ENCODE assay signal across 12 cellular contexts in the genomic region with DNA sequence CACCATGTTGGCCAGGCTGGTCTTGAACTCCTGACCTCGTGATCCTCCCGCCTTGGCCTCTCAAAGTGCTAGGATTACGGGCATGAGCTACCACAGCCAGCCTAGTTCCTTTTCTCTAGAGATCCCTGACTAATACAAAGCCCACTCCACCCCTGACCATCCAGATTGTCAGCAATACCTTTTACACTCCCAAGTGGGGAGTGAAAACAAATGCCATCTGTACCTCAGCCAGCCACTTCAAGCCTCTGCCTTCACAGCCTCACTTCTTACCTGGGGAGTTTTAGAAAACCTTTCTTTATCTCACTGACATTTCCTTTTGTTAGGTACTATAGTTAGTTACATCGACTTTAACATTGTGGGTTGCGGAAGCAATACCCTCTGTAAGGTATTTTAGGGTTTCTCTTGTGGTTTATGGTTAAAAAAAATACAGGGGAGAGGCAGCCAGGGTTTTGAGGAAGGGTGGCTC. TPM values are rescaled to one million over a fixed set of nuclear protein-coding genes. Genes with fewer than 3 reads are reported as not detected.
DNase-seq lines count a peak whose midpoint lies in the region; ATAC-seq lines count a peak whose summit lies in the region.
"Had no signal": no experiment of that assay in that cellular context is flagged by ENCODE, and none has a peak within 500 bp of the region (broad histone marks: within the 10 kb centered on the region; RNA-seq: fewer than 3 reads in every experiment).

No MANE protein-coding gene starts in this region.

- peak; percentile 39 for ATAC-seq in GM18873 (IDR thresholded peaks at IDR 0.05; ENCODE audit: low FRiP score, unreplicated experiment)
- peak; percentile 31 for ATAC-seq in HG02973 (IDR thresholded peaks at IDR 0.05; ENCODE audit: unreplicated experiment)
- peak; percentile 36 to 73 (median 42) for ATAC-seq in T-cell (replicated peaks in 1 of 4)
- no peak for ATAC-seq in activated CD4-positive, CD25-positive, alpha-beta regulatory T cell treated with anti-CD3 and anti-CD28 coated beads, Interleukin-2, amount 50 U/mL, for 24 hours

- POLR2A ChIA-PET in T-cell (lab: Charles Lee) = interaction anchor here in 1 of 2 donors (0.7 kb wide), 1 partner anchor 11 kb away, joined by 4 read pairs; no protein-coding TSS in a partner anchor

- DNase-seq in T-cell (peak in 1 of 34 experiments; percentile 3), NCI-H1048 (lab: John Stamatoyannopoulos, UW) (no peak), anterior cingulate cortex (lab: John Stamatoyannopoulos, UW) (no peak), NAMALWA (ENCODE audit: low spot score) (no peak)
- DNase-seq: DND-41 had no signal

- H3K36me3 ChIP-seq in BLaER1 = no peaks in the 10 kb centered on the region; the same call in 1 of the 2 replicates
- H3K36me3 ChIP-seq: SJSA1 had no signal

- H4K20me1 ChIP-seq in BLaER1 = peaks cover 60% of the 10 kb centered on the region

- peaks cover 99% of the 10 kb centered on the region for H3K4me1 ChIP-seq in BLaER1

- no peaks in the 10 kb centered on the region for H3K9me3 ChIP-seq in BLaER1
- H3K9me3 ChIP-seq: adrenal gland, SJSA1 had no signal

- no peaks in the 10 kb centered on the region for H3K27me3 Mint-ChIP-seq in T-cell
- H3K27me3 Mint-ChIP-seq: progenitor cell of endocrine pancreas had no signal

- H3K27me3 ChIP-seq in BLaER1 = no peaks in the 10 kb centered on the region
- H3K27me3 ChIP-seq: adrenal gland, SJSA1 had no signal

- peaks cover 12% of the 10 kb centered on the region for H3K36me3 Mint-ChIP-seq in T-cell

- H3K4me3 Mint-ChIP-seq in T-cell = peak overlapping the region in 1 of 3 donors; percentile 70

- no peaks in the 10 kb centered on the region for H3K9me3 Mint-ChIP-seq in T-cell

- no peak overlapping the region for H3K4me3 ChIP-seq in BLaER1
- H3K4me3 ChIP-seq: adrenal gland, SJSA1 had no signal

- peak overlapping the region; percentile 31; the same call in 1 of the 2 replicates for H3K27ac ChIP-seq in BLaER1
- H3K27ac ChIP-seq: adrenal gland, SJSA1 had no signal

- CTCF ChIA-PET in T-cell (lab: Charles Lee) = interaction anchor here in 1 of 2 donors (2.0 kb wide), 1 partner anchor 9 kb away, joined by 4 read pairs; the partner anchor contains the start of gene TOM1

- peak overlapping the region; percentile 83 to 85 for H3K27ac Mint-ChIP-seq in T-cell
- H3K27ac Mint-ChIP-seq: progenitor cell of endocrine pancreas had no signal

- peak overlapping the region; percentile 13; the same call in 1 of the 2 replicates for H3K9ac ChIP-seq in BLaER1

- peak overlapping the region; percentile 75 for H3K4me2 ChIP-seq in BLaER1

- peaks cover 86 to 90% (median 89%) of the 10 kb centered on the region in 3 donors for H3K4me1 Mint-ChIP-seq in T-cell

RNA-seq across cellular contexts. Expression of gene TOM1, which starts 8.8 kb away (rescaled TPM):
- total RNA-seq in T-cell = 100 to 1,000 TPM in 2 of 5 donors, 10 to 100 TPM in 3; 55.9 to 152 (median 68.3) TPM

RNA-seq across cellular contexts. Expression of gene HMGXB4, which starts 51.2 kb away (rescaled TPM):
- 10 to 100 TPM; 20.5 to 39.2 (median 21.1) TPM for total RNA-seq in T-cell

Comparison
In these comparisons a context has a peak if more than half of its experiments do, and no peak if none do; other contexts are left out.
1. ATAC-seq: peak in GM18873 (single experiment), HG02973 (single experiment) and T-cell (4 of 4); none in activated CD4-positive, CD25-positive, alpha-beta regulatory T cell treated with anti-CD3 and anti-CD28 coated beads, Interleukin-2, amount 50 U/mL, for 24 hours (0 of 2).